ENCODE assay signal across 1 cellular context in the genomic region with DNA sequence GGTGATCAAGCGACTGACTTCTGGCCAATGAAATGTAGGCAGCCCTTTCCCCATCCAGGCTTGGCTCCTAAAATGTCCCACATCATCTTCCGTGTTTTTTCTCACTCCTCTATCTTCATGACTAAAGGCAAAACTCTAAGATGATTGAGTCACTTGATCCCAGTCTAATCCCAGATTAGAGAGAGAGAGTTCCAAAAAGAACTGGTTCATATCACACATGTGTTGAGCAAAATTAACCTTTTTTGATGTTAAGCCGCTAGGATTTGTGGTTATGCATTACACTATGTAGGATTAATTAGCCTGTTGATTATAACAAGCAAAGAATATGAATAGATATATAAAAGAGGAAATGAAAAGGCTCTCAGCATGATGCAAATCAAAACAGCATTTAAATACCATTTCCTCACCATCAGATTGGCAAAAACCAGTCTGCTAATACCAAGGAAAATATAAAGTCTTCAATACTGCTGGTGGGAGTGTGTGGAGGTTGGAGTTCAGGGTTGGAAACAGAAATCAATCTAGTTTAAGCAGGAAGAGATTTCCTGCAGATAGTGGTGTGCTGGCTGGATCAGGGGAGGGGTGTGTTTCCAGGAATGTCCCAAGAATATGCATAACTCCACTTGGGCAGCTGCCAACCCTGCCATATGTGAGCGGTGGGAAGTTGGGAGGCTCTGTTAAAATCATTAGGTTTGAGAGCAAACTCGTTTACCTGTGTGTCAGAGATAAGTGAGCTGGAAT.
TF ChIP-seq lines count a peak whose summit lies in the region.

No MANE protein-coding gene starts in this region.

TF ChIP-seq in K562, 482 proteins besides CTCF, POLR2A, EP300 and RAD21:
- TF ChIP-seq CBFA2T3 (IDR thresholded peaks at IDR 0.05) (peak; percentile 77), CBX5 (IDR thresholded peaks at IDR 0.05; ENCODE audit: borderline replicate concordance, low read depth) (no peak), CBFA2T2 (conservative IDR thresholded peaks at IDR 0.05) (peak; percentile 62), CTBP1 (IDR thresholded peaks at IDR 0.05; ENCODE audit: borderline replicate concordance) (peak; percentile 30; the same call in 1 of the 2 replicates), TEAD4 (IDR thresholded peaks at IDR 0.05; ENCODE audit: low read length) (peak; percentile 47; the same call in 1 of the 2 replicates), TEAD4 (CRISPR knock-in tag; IDR thresholded peaks at IDR 0.05; ENCODE audit: borderline replicate concordance) (no peak), DEAF1 (CRISPR knock-in tag; IDR thresholded peaks at IDR 0.05) (no peak), TCF3 (CRISPR knock-in tag; IDR thresholded peaks at IDR 0.05) (peak; percentile 59), ZNF561 (CRISPR knock-in tag; conservative IDR thresholded peaks at IDR 0.05) (no peak), FOSL1 (tag; conservative IDR thresholded peaks at IDR 0.05) (peak; percentile 26; the same call in 1 of the 2 replicates), ARID1B (IDR thresholded peaks at IDR 0.05) (peak; percentile 64; the same call in 1 of the 2 replicates), KDM1A (IDR thresholded peaks at IDR 0.05) (peak; percentile 19 to 44; a peak in 2 of 4 replicates), LEF1 (IDR thresholded peaks at IDR 0.05) (no peak), BRCA1 (IDR thresholded peaks at IDR 0.05) (no peak), BRCA1 (CRISPR knock-in tag; IDR thresholded peaks at IDR 0.05) (no peak), ZNF76 (CRISPR knock-in tag; IDR thresholded peaks at IDR 0.05; ENCODE audit: borderline replicate concordance) (no peak), GATAD2B (IDR thresholded peaks at IDR 0.05; ENCODE audit: borderline replicate concordance) (no peak), HDAC8 (tag; IDR thresholded peaks at IDR 0.05) (no peak), TRIM24 (IDR thresholded peaks at IDR 0.05) (peak in 1 of 2 experiments; percentile 27; a peak in 1 of 4 replicates), CTCFL (IDR thresholded peaks at IDR 0.05; ENCODE audit: borderline replicate concordance, insufficient read depth, low read depth, low read length, poor library complexity, severe bottlenecking) (no peak), NEUROD1 (IDR thresholded peaks at IDR 0.05; ENCODE audit: borderline replicate concordance, low read depth, low read length, partially characterized antibody) (no peak), RCOR1 (IDR thresholded peaks at IDR 0.05; ENCODE audit: borderline replicate concordance in 1 of 2, low read depth in 2 of 2, low read length in 2 of 2) (peak in 1 of 2 experiments; percentile 79; a peak in 2 of 4 replicates), NFIC (IDR thresholded peaks at IDR 0.05) (peak; percentile 84), TAL1 (IDR thresholded peaks at IDR 0.05) (peak; percentile 19; the same call in 1 of the 2 replicates)
- TF ChIP-seq, protein P1, sequence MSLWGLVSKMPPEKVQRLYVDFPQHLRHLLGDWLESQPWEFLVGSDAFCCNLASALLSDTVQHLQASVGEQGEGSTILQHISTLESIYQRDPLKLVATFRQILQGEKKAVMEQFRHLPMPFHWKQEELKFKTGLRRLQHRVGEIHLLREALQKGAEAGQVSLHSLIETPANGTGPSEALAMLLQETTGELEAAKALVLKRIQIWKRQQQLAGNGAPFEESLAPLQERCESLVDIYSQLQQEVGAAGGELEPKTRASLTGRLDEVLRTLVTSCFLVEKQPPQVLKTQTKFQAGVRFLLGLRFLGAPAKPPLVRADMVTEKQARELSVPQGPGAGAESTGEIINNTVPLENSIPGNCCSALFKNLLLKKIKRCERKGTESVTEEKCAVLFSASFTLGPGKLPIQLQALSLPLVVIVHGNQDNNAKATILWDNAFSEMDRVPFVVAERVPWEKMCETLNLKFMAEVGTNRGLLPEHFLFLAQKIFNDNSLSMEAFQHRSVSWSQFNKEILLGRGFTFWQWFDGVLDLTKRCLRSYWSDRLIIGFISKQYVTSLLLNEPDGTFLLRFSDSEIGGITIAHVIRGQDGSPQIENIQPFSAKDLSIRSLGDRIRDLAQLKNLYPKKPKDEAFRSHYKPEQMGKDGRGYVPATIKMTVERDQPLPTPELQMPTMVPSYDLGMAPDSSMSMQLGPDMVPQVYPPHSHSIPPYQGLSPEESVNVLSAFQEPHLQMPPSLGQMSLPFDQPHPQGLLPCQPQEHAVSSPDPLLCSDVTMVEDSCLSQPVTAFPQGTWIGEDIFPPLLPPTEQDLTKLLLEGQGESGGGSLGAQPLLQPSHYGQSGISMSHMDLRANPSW (CRISPR knock-in tag; IDR thresholded peaks at IDR 0.05), result no peak
- TF ChIP-seq, protein P2, sequence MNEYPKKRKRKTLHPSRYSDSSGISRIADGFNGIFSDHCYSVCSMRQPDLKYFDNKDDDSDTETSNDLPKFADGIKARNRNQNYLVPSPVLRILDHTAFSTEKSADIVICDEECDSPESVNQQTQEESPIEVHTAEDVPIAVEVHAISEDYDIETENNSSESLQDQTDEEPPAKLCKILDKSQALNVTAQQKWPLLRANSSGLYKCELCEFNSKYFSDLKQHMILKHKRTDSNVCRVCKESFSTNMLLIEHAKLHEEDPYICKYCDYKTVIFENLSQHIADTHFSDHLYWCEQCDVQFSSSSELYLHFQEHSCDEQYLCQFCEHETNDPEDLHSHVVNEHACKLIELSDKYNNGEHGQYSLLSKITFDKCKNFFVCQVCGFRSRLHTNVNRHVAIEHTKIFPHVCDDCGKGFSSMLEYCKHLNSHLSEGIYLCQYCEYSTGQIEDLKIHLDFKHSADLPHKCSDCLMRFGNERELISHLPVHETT (CRISPR knock-in tag; conservative IDR thresholded peaks at IDR 0.05 in 1 of 2, IDR thresholded peaks at IDR 0.05 in 1 of 2), result no peak
- TF ChIP-seq, protein P3, sequence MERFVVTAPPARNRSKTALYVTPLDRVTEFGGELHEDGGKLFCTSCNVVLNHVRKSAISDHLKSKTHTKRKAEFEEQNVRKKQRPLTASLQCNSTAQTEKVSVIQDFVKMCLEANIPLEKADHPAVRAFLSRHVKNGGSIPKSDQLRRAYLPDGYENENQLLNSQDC (CRISPR knock-in tag; IDR thresholded peaks at IDR 0.05), result no peak
